Comparison of ENCODE assay signal across 14 cellular contexts in the genomic region with DNA sequence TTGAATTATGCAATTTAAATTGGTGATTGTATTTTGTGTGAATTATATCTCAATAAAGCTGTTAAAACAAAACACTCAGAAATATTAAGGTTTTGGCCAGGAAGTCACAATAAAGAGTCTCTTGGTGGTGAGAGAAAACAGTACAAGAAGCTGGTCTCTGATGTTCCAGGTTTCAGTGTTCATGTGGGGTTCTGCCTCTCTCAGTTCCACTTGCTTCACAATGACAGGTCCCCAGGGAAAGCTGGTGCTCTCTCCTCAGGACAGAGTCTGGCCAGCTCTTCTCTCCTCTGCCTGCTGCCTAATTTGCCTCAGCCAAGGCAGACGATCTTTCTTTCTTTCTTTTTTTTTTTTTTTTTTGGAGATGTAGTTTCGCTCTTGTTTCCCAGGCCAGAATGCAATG.
DNase-seq lines count a peak whose midpoint lies in the region; ATAC-seq and TF ChIP-seq lines count a peak whose summit lies in the region.
"Had no signal": no experiment of that assay in that cellular context is flagged by ENCODE, and none has a peak within 500 bp of the region (broad histone marks: within the 10 kb centered on the region; RNA-seq: fewer than 3 reads in every experiment).

No MANE protein-coding gene starts in this region.

- CTCF ChIA-PET in T-cell (lab: Charles Lee), result no interaction called here

- POLR2A ChIA-PET in T-cell (lab: Charles Lee), result no interaction called here

- peaks cover 0 to 3% (median 0%) of the 10 kb centered on the region in 3 donors for H3K9me3 Mint-ChIP-seq in T-cell
- H3K9me3 Mint-ChIP-seq: endodermal cell, H9 had no signal

- no peak for TF ChIP-seq CTCF in GM20000 (IDR thresholded peaks at IDR 0.05; ENCODE audit: extremely low read depth, missing control alignments)

- DNase-seq in GM20000 (ENCODE audit: low spot score) (peak; percentile 32), T-cell (no peak), HuH-7 (ENCODE audit: low spot score) (no peak), left cardiac atrium (no peak)
- DNase-seq in stimulated activated CD4-positive, alpha-beta T cell treated with anti-CD3 and anti-CD28 coated beads, Interleukin-2, amount 100 ng/mL, for 24 hours, result no peak
- DNase-seq: activated T-cell treated with anti-CD3 and anti-CD28 coated beads, Interleukin-2, amount 50 U/mL, for 4 hours; endodermal cell; H9; left ventricle myocardium superior; NCI-H226; SHP77 had no signal

- peaks cover 2 to 5% of the 10 kb centered on the region in 2 donors for H3K27me3 Mint-ChIP-seq in T-cell

- no peaks in the 10 kb centered on the region for H3K4me1 Mint-ChIP-seq in T-cell

- ATAC-seq in GM18520 (IDR thresholded peaks at IDR 0.05; ENCODE audit: unreplicated experiment) (peak; percentile 56), HG02885 (IDR thresholded peaks at IDR 0.05; ENCODE audit: poor library complexity, unreplicated experiment) (peak; percentile 72), HG03558 (IDR thresholded peaks at IDR 0.05; ENCODE audit: extremely low read depth, unreplicated experiment) (peak; percentile 83), T-cell (replicated peaks in 1 of 4) (no peak), left cardiac atrium (no peak)
- ATAC-seq: activated T-cell treated with anti-CD3 and anti-CD28 coated beads, Interleukin-2, amount 50 U/mL, for 4 hours; left ventricle myocardium superior had no signal

- no peak overlapping the region for H3K4me3 Mint-ChIP-seq in T-cell
- H3K4me3 Mint-ChIP-seq: activated T-cell treated with anti-CD3 and anti-CD28 coated beads, Interleukin-2, amount 50 U/mL, for 4 hours; endodermal cell; H9 had no signal

- intact Hi-C loops in left cardiac atrium (cut with DNase I), result no loop called here

- H3K27ac Mint-ChIP-seq in T-cell, result no peak overlapping the region
- H3K27ac Mint-ChIP-seq: endodermal cell, H9 had no signal

- H3K36me3 Mint-ChIP-seq in T-cell, result no peaks in the 10 kb centered on the region

Comparison
In these comparisons a context has a peak if more than half of its experiments do, and no peak if none do; other contexts are left out.
1. ATAC-seq: peak in GM18520 (single experiment), HG02885 (single experiment) and HG03558 (single experiment); none in T-cell (0 of 4) and left cardiac atrium (0 of 2).